18 cellular contexts compared by ENCODE assay signal in the genomic region with DNA sequence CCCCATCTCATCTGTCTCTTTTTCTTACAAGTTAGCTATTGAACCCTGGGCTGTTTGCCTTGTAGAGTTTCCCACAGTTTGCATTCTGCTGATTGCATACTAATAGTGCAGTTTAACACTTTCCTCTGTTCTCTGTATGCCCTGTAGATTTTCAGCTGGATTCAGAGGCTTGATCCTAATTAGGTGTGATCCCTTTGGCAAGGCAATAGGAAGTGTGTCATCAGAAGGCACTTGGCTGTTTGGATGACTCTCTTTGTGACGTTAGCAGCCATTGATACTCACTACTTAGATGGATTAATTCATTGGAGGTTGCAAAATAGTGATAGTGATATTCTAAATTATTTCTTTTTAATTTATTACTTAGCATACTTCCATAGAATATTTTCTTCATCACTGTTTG. TPM values are rescaled to one million over a fixed set of nuclear protein-coding genes. Genes with fewer than 3 reads are reported as not detected.
A peak's percentile ranks its signal among the peaks of the same experiment; 100 is the strongest.
DNase-seq lines count a peak whose midpoint lies in the region; ATAC-seq, FAIRE-seq and TF ChIP-seq lines count a peak whose summit lies in the region.
"Had no signal": no experiment of that assay in that cellular context is flagged by ENCODE, and none has a peak within 500 bp of the region (broad histone marks: within the 10 kb centered on the region; RNA-seq: fewer than 3 reads in every experiment).

No MANE protein-coding gene starts in this region.

- no peak overlapping the region for H3K4me3 Mint-ChIP-seq in T-helper 17 cell

- TF ChIP-seq POLR2A in vagina (IDR thresholded peaks at IDR 0.05), result no peak

- H3K4me1 Mint-ChIP-seq in T-helper 17 cell, result peaks cover 18% of the 10 kb centered on the region

- no peaks in the 10 kb centered on the region for H3K27me3 Mint-ChIP-seq in T-helper 17 cell

- H3K27ac ChIP-seq in left lung (no peak overlapping the region), ascending aorta (no peak overlapping the region), vagina (no peak overlapping the region)
- H3K27ac ChIP-seq: BLaER1, body of pancreas, skin epidermis, thyroid gland had no signal

- TF ChIP-seq CTCF in bronchial epithelial cell (IDR thresholded peaks at IDR 0.05; ENCODE audit: insufficient read depth, low read length, severe bottlenecking) (no peak), left lung (IDR thresholded peaks at IDR 0.05) (no peak), ascending aorta (IDR thresholded peaks at IDR 0.05) (no peak), vagina (IDR thresholded peaks at IDR 0.05) (no peak)

- no peaks in the 10 kb centered on the region for H3K4me1 ChIP-seq in left lung
- H3K4me1 ChIP-seq in ascending aorta, result no peaks in the 10 kb centered on the region
- no peaks in the 10 kb centered on the region for H3K4me1 ChIP-seq in vagina
- H3K4me1 ChIP-seq: BLaER1, body of pancreas, thyroid gland had no signal

- DNase-seq in EH (ENCODE audit: low read depth) (peak; percentile 73), HTR-8/SVneo (ENCODE audit: insufficient read length, low spot score) (no peak), bronchial epithelial cell (ENCODE audit: low read depth) (peak; percentile 83), iPS-NIHi7 (ENCODE audit: extremely low spot score) (peak; percentile 13), T-helper 17 cell (no peak), left lung (no peak), ascending aorta (ENCODE audit: low spot score in 2 of 2) (no peak), vagina (ENCODE audit: extremely low spot score in 2 of 2) (no peak)
- DNase-seq: activated CD4-positive, alpha-beta T cell treated with anti-CD3 and anti-CD28 coated beads for 4 hours; activated CD8-positive, alpha-beta memory T cell treated with anti-CD3 and anti-CD28 coated beads, Interleukin-2, amount 50 U/mL, for 4 hours; body of pancreas; DMS53; NCI-H2171; SHP77; thyroid gland had no signal

- no peaks in the 10 kb centered on the region for H3K27me3 ChIP-seq in bronchial epithelial cell (ENCODE audit: control insufficient read depth, insufficient read depth, low read length)
- H3K27me3 ChIP-seq in left lung, result no peaks in the 10 kb centered on the region
- H3K27me3 ChIP-seq in ascending aorta, result no peaks in the 10 kb centered on the region
- no peaks in the 10 kb centered on the region for H3K27me3 ChIP-seq in vagina
- H3K27me3 ChIP-seq: BLaER1, body of pancreas, thyroid gland had no signal

- no peaks in the 10 kb centered on the region for H3K9me3 ChIP-seq in T-helper 17 cell (ENCODE audit: control insufficient read depth, low read length, poor library complexity, severe bottlenecking)
- no peaks in the 10 kb centered on the region for H3K9me3 ChIP-seq in left lung
- H3K9me3 ChIP-seq in ascending aorta, result no peaks in the 10 kb centered on the region
- no peaks in the 10 kb centered on the region for H3K9me3 ChIP-seq in vagina
- H3K9me3 ChIP-seq: body of pancreas, thyroid gland had no signal

- H3K36me3 Mint-ChIP-seq in T-helper 17 cell (ENCODE audit: low read depth), result peaks cover 8% of the 10 kb centered on the region

- H3K36me3 ChIP-seq in bronchial epithelial cell (ENCODE audit: control insufficient read depth, insufficient read depth, low read length) (no peaks in the 10 kb centered on the region), left lung (no peaks in the 10 kb centered on the region), ascending aorta (peaks cover 0 to 4% of the 10 kb centered on the region in 2 donors), vagina (no peaks in the 10 kb centered on the region)
- H3K36me3 ChIP-seq: thyroid gland had no signal

- no peak for ATAC-seq in T-helper 17 cell
- ATAC-seq in left lung, result no peak
- ATAC-seq: body of pancreas, left lobe of liver had no signal

- intact Hi-C loops in left lung (cut with DNase I), result no loop called here
- intact Hi-C loops in ascending aorta (cut with DNase I), result no loop called here
- intact Hi-C loops in vagina (cut with DNase I), result no loop called here

- H3K4me3 ChIP-seq in bronchial epithelial cell (ENCODE audit: low read depth, low read length) (no peak overlapping the region), left lung (no peak overlapping the region), ascending aorta (no peak overlapping the region), vagina (no peak overlapping the region)
- H3K4me3 ChIP-seq: BLaER1, body of pancreas, skin epidermis, thyroid gland had no signal

- H3K27ac Mint-ChIP-seq in T-helper 17 cell, result no peak overlapping the region

- peak; percentile 86 for FAIRE-seq in HTR-8/SVneo (lab: Jason Lieb, UNC)
- no peak for FAIRE-seq in bronchial epithelial cell (lab: Jason Lieb, UNC)

RNA-seq across cellular contexts. Expression of a gene that starts 33.6 kb away (rescaled TPM):
- total RNA-seq in bronchial epithelial cell, result 16.3 and 27.5 TPM in 2 replicates
- 10 to 100 TPM; 45.5 to 51.3 TPM for total RNA-seq in T-helper 17 cell
- total RNA-seq in left lung, result 10 to 100 TPM; 40.2 to 41.1 TPM
- 12.9 TPM for total RNA-seq in ascending aorta
- total RNA-seq in vagina, result 35.1 TPM

Comparison
In these comparisons a context has a peak if more than half of its experiments do, and no peak if none do; other contexts are left out.
1. DNase-seq: peak in EH (single experiment), bronchial epithelial cell (single experiment) and iPS-NIHi7 (single experiment); none in HTR-8/SVneo (single experiment), T-helper 17 cell (0 of 3), left lung (0 of 2), ascending aorta (0 of 2) and vagina (0 of 2).